8 cellular contexts compared by ENCODE assay signal in the genomic region with DNA sequence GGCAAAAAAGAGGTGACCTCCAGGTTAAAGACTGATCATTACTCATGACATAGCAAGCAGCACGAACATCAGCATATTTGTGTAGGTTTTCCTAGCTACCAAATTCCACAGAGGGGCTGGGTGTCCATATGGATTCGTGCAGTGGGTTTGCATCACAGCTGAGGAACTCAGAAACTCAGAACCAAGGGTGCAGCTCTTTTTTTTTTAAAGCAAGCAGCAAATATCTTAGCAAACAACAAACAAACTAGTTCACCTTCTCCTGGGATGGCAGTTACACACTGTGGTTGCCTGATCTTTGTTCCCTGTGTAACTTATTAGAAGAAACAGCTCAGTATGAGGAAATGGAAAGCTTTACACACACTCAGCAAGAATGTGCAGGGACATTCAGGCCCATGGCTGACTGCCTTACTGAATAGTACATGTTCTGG. TPM values are rescaled to one million over a fixed set of nuclear protein-coding genes. Genes with fewer than 3 reads are reported as not detected.
A peak's percentile ranks its signal among the peaks of the same experiment; 100 is the strongest.
DNase-seq lines count a peak whose midpoint lies in the region; ATAC-seq and TF ChIP-seq lines count a peak whose summit lies in the region.

No MANE protein-coding gene starts in this region.

- H3K9me3 ChIP-seq in Karpas-422 (ENCODE audit: low read length), result no peaks in the 10 kb centered on the region

- no peak overlapping the region for H3K4me2 ChIP-seq in Karpas-422 (ENCODE audit: low read depth, low read length, poor library complexity, severe bottlenecking)

- H3K27me3 Mint-ChIP-seq in natural killer cell treated with Interleukin-12 subunit alpha and Interleukin-12 subunit beta and Interleukin-15 and Interleukin-18, amount 100 ng/mL, for 72 hours, result peaks cover 0 to 2% of the 10 kb centered on the region in 2 donors
- H3K27me3 Mint-ChIP-seq in natural killer cell (ENCODE audit: low read depth in 2 of 2) (peaks cover 15 to 38% of the 10 kb centered on the region in 2 donors), type B pancreatic cell (no peaks in the 10 kb centered on the region)
- H3K27me3 Mint-ChIP-seq in activated CD4-positive, alpha-beta memory T cell treated with anti-CD3 and anti-CD28 coated beads for 36 hours, result no peaks in the 10 kb centered on the region

- H3K27ac Mint-ChIP-seq in natural killer cell treated with Interleukin-12 subunit alpha and Interleukin-12 subunit beta and Interleukin-15 and Interleukin-18, amount 100 ng/mL, for 72 hours, result peak overlapping the region in 1 of 2 donors; percentile 95
- H3K27ac Mint-ChIP-seq in natural killer cell (no peak overlapping the region), type B pancreatic cell (peak overlapping the region; percentile 97)
- H3K27ac Mint-ChIP-seq in activated CD4-positive, alpha-beta memory T cell treated with anti-CD3 and anti-CD28 coated beads for 36 hours, result peak overlapping the region; percentile 84

- H2AFZ ChIP-seq in Karpas-422 (ENCODE audit: low read length), result no peak overlapping the region

- no peak overlapping the region for H3K4me3 ChIP-seq in Karpas-422 (ENCODE audit: low read length)

- no peak for ATAC-seq in natural killer cell treated with Interleukin-12 subunit alpha and Interleukin-12 subunit beta and Interleukin-15 and Interleukin-18, amount 100 ng/mL, for 72 hours
- no peak for ATAC-seq in natural killer cell
- no peak for ATAC-seq in GM21447 (IDR thresholded peaks at IDR 0.05; ENCODE audit: unreplicated experiment)

- H3K79me2 ChIP-seq in Karpas-422 (ENCODE audit: low read length), result peaks cover 17% of the 10 kb centered on the region

- no peak for TF ChIP-seq CTCF in natural killer cell (IDR thresholded peaks at IDR 0.05)
- TF ChIP-seq CTCF in type B pancreatic cell (conservative IDR thresholded peaks at IDR 0.05), result no peak

- CTCF ChIA-PET in activated CD4-positive, alpha-beta memory T cell treated with anti-CD3 and anti-CD28 coated beads for 36 hours (lab: Charles Lee), result interaction anchor here (1.0 to 4.1 kb wide), 5 partner anchors 18 to 61 kb away, joined by 3 to 35 read pairs (median 4); no protein-coding TSS in a partner anchor

- peak overlapping the region; percentile 11 for H3K4me3 Mint-ChIP-seq in natural killer cell treated with Interleukin-12 subunit alpha and Interleukin-12 subunit beta and Interleukin-15 and Interleukin-18, amount 100 ng/mL, for 72 hours
- H3K4me3 Mint-ChIP-seq in natural killer cell (no peak overlapping the region), type B pancreatic cell (peak overlapping the region; percentile 74)
- peak overlapping the region; percentile 45 for H3K4me3 Mint-ChIP-seq in activated CD4-positive, alpha-beta memory T cell treated with anti-CD3 and anti-CD28 coated beads for 36 hours

- intact Hi-C loops in natural killer cell (cut with micrococcal nuclease), result no loop called here
- intact Hi-C loops in activated CD4-positive, alpha-beta memory T cell treated with anti-CD3 and anti-CD28 coated beads for 36 hours (cut with micrococcal nuclease), result loop anchor here (1.0 kb wide), 2 partner anchors 16 to 93 kb away; no protein-coding TSS in a partner anchor

- 0 out of 2 replicates have a peak, but pooled peaks cover 3% of the 10 kb centered on the region for H3K9me2 ChIP-seq in Karpas-422 (replicated peaks; ENCODE audit: insufficient read depth, low read length)

- peaks cover 46 to 56% of the 10 kb centered on the region in 2 donors for H3K4me1 Mint-ChIP-seq in natural killer cell treated with Interleukin-12 subunit alpha and Interleukin-12 subunit beta and Interleukin-15 and Interleukin-18, amount 100 ng/mL, for 72 hours (ENCODE audit: low read depth in 2 of 2)
- H3K4me1 Mint-ChIP-seq in natural killer cell (peaks cover 38 to 39% of the 10 kb centered on the region in 2 donors), type B pancreatic cell (ENCODE audit: unreplicated experiment) (peaks cover 29% of the 10 kb centered on the region)
- H3K4me1 Mint-ChIP-seq in activated CD4-positive, alpha-beta memory T cell treated with anti-CD3 and anti-CD28 coated beads for 36 hours (ENCODE audit: low read depth), result peaks cover 76% of the 10 kb centered on the region

- no peaks in the 10 kb centered on the region for H3K9me3 Mint-ChIP-seq in natural killer cell treated with Interleukin-12 subunit alpha and Interleukin-12 subunit beta and Interleukin-15 and Interleukin-18, amount 100 ng/mL, for 72 hours
- H3K9me3 Mint-ChIP-seq in natural killer cell (no peaks in the 10 kb centered on the region), type B pancreatic cell (peaks cover 4% of the 10 kb centered on the region)
- no peaks in the 10 kb centered on the region for H3K9me3 Mint-ChIP-seq in activated CD4-positive, alpha-beta memory T cell treated with anti-CD3 and anti-CD28 coated beads for 36 hours

- peaks cover 22% of the 10 kb centered on the region for H3K4me1 ChIP-seq in Karpas-422 (ENCODE audit: low read length)

- no peak for DNase-seq in natural killer cell treated with Interleukin-12 subunit alpha and Interleukin-12 subunit beta and Interleukin-15 and Interleukin-18, amount 100 ng/mL, for 72 hours (ENCODE audit: low spot score)
- no peak for DNase-seq in natural killer cell
- peak; percentile 51 for DNase-seq in activated CD4-positive, alpha-beta memory T cell treated with anti-CD3 and anti-CD28 coated beads for 36 hours
- peak; percentile 84 for DNase-seq in islet precursor cell
- no peak for DNase-seq in type B pancreatic cell (ENCODE audit: extremely low spot score, unreplicated experiment)
- no peak for DNase-seq in Karpas-422
- DNase-seq in central memory CD4-positive, alpha-beta T cell, result no peak

- H4K20me1 ChIP-seq in Karpas-422 (ENCODE audit: insufficient read depth, low read depth, low read length), result peaks cover 24% of the 10 kb centered on the region; the same call in 1 of the 2 replicates

- no peak overlapping the region for H3K27ac ChIP-seq in Karpas-422 (ENCODE audit: low read length)

- H3K9ac ChIP-seq in Karpas-422 (ENCODE audit: low read length), result no peak overlapping the region

- peaks cover 17% of the 10 kb centered on the region for H3K36me3 Mint-ChIP-seq in natural killer cell treated with Interleukin-12 subunit alpha and Interleukin-12 subunit beta and Interleukin-15 and Interleukin-18, amount 100 ng/mL, for 72 hours
- peaks cover 8% of the 10 kb centered on the region for H3K36me3 Mint-ChIP-seq in natural killer cell
- peaks cover 37% of the 10 kb centered on the region for H3K36me3 Mint-ChIP-seq in activated CD4-positive, alpha-beta memory T cell treated with anti-CD3 and anti-CD28 coated beads for 36 hours
- H3K36me3 Mint-ChIP-seq in type B pancreatic cell, result peaks cover 14% of the 10 kb centered on the region

- no peaks in the 10 kb centered on the region for H3K27me3 ChIP-seq in Karpas-422 (ENCODE audit: low read length)

- POLR2A ChIA-PET in activated CD4-positive, alpha-beta memory T cell treated with anti-CD3 and anti-CD28 coated beads for 36 hours (lab: Charles Lee), result interaction anchor here (1.0 to 6.7 kb wide), 7 partner anchors 11 to 82 kb away, joined by 3 to 114 read pairs (median 15); a partner anchor contains a TSS

- H3K36me3 ChIP-seq in Karpas-422 (ENCODE audit: insufficient read depth, low read length), result no peaks in the 10 kb centered on the region

RNA-seq across cellular contexts. Expression of a gene that starts 4.1 kb away (rescaled TPM):
- total RNA-seq in natural killer cell treated with Interleukin-12 subunit alpha and Interleukin-12 subunit beta and Interleukin-15 and Interleukin-18, amount 100 ng/mL, for 72 hours, result 100 to 1,000 TPM in 1 of 2 donors, 10 to 100 TPM in 1; 54.1 to 110 TPM
- 1 to 10 TPM; 2.6 to 9.6 (median 3.6) TPM for total RNA-seq in natural killer cell
- total RNA-seq in activated CD4-positive, alpha-beta memory T cell treated with anti-CD3 and anti-CD28 coated beads for 36 hours, result 100 to 1,000 TPM; 175 to 178 TPM
- 41.7 and 97.5 TPM in 2 replicates for total RNA-seq in type B pancreatic cell (ENCODE audit: low replicate concordance)
- total RNA-seq in Karpas-422 (2014; rRNA removed; shearing (Covaris generic); ENCODE audit: low replicate concordance), result 11.2 and 30.2 TPM in 2 replicates

Comparison
In these comparisons a context has a peak if more than half of its experiments do, and no peak if none do; other contexts are left out.
1. DNase-seq: peak in activated CD4-positive, alpha-beta memory T cell treated with anti-CD3 and anti-CD28 coated beads for 36 hours (single experiment) and islet precursor cell (single experiment); none in natural killer cell treated with Interleukin-12 subunit alpha and Interleukin-12 subunit beta and Interleukin-15 and Interleukin-18, amount 100 ng/mL, for 72 hours (single experiment), natural killer cell (single experiment), type B pancreatic cell (single experiment), Karpas-422 (single experiment) and central memory CD4-positive, alpha-beta T cell (single experiment).
2. H3K27ac Mint-ChIP-seq: peak in activated CD4-positive, alpha-beta memory T cell treated with anti-CD3 and anti-CD28 coated beads for 36 hours (single experiment) and type B pancreatic cell (single experiment); none in natural killer cell (0 of 2).